8 cellular contexts compared by ENCODE assay signal in genomic region chr6:166775180-166775922, GRCh38.
DNase-seq lines count a peak whose midpoint lies in the region; ATAC-seq and TF ChIP-seq lines count a peak whose summit lies in the region.

No MANE protein-coding gene starts in this region.

- no peaks in the 10 kb centered on the region for H3K9me3 Mint-ChIP-seq in CD4-positive, alpha-beta T cell
- H3K9me3 Mint-ChIP-seq in WTC11 = no peaks in the 10 kb centered on the region

- no peaks in the 10 kb centered on the region for H3K27me3 ChIP-seq in CD4-positive, alpha-beta T cell (ENCODE audit: control insufficient read depth, insufficient read depth, low read length)

- peaks cover 4% of the 10 kb centered on the region for H3K27me3 Mint-ChIP-seq in CD4-positive, alpha-beta T cell
- peaks cover 3% of the 10 kb centered on the region; the same call in 1 of the 2 replicates for H3K27me3 Mint-ChIP-seq in WTC11 (ENCODE audit: low read depth)

- CTCF ChIA-PET in CD4-positive, alpha-beta T cell (lab: Charles Lee) = interaction anchor here (0.6 to 3.0 kb wide), 12 partner anchors 9 to 462 kb away, joined by 3 to 18 read pairs (median 3); no protein-coding TSS in a partner anchor
- CTCF ChIA-PET in WTC11 (lab: Charles Lee) = interaction anchor here (0.5 to 4.9 kb wide), 90 partner anchors 9 to 892 kb away, joined by 3 to 44 read pairs (median 4); partner anchors contain the start of genes CEP43 and RNASET2

- ATAC-seq in CD4-positive, alpha-beta T cell (ENCODE audit: poor library complexity) = peak; percentile 88
- ATAC-seq in GM21619 (IDR thresholded peaks at IDR 0.05; ENCODE audit: unreplicated experiment) (peak; percentile 57), WTC11 (peak; percentile 65), HG02938 (IDR thresholded peaks at IDR 0.05; ENCODE audit: unreplicated experiment) (no peak)

- peak; percentile 88 for TF ChIP-seq CTCF in CD4-positive, alpha-beta T cell (IDR thresholded peaks at IDR 0.05)
- peak; percentile 64; the same call in 1 of the 2 replicates for TF ChIP-seq CTCF in WTC11 (IDR thresholded peaks at IDR 0.05)

- no peaks in the 10 kb centered on the region for H3K9me3 ChIP-seq in CD4-positive, alpha-beta T cell (ENCODE audit: control insufficient read depth, low read length)

- intact Hi-C loops in CD4-positive, alpha-beta T cell (cut with DNase I, micrococcal nuclease) = loop anchor here (1.0 to 10.0 kb wide), 7 partner anchors 214 to 599 kb away; partner anchors contain the start of gene UNC93A (in 1 of the 2)

- no peak overlapping the region for H3K27ac ChIP-seq in CD4-positive, alpha-beta T cell (ENCODE audit: low read depth, low read length)
- no peak overlapping the region for H3K27ac ChIP-seq in caudate nucleus (ENCODE audit: low read depth, low read length)

- no peak overlapping the region for H3K4me3 Mint-ChIP-seq in CD4-positive, alpha-beta T cell
- no peak overlapping the region for H3K4me3 Mint-ChIP-seq in WTC11

- peaks cover 9% of the 10 kb centered on the region for H3K4me1 Mint-ChIP-seq in CD4-positive, alpha-beta T cell (ENCODE audit: low read depth)
- peaks cover 26% of the 10 kb centered on the region for H3K4me1 Mint-ChIP-seq in WTC11

- H3K36me3 Mint-ChIP-seq in CD4-positive, alpha-beta T cell (ENCODE audit: low read depth) = no peaks in the 10 kb centered on the region
- H3K36me3 Mint-ChIP-seq in WTC11 = no peaks in the 10 kb centered on the region

- DNase-seq in CD4-positive, alpha-beta T cell = peak; percentile 36 to 63 (median 51)
- peak; percentile 13 for DNase-seq in NCI-H2029 treated with DMSO at 0.1 percent for 48 hours (lab: John Stamatoyannopoulos, UW)
- DNase-seq in WTC11 (ENCODE audit: low spot score) = peak; percentile 54
- DNase-seq in caudate nucleus (lab: John Stamatoyannopoulos, UW) = peak in 35 of 61 donors; percentile 1 to 62 (median 20)
- DNase-seq in kidney glomerular epithelial cell (lab: John Stamatoyannopoulos, UW) = peak; percentile 34
- peak; percentile 44 to 61 for DNase-seq in stimulated activated CD4-positive, alpha-beta T cell treated with anti-CD3 and anti-CD28 coated beads, Interleukin-2, amount 100 ng/mL, for 48 hours

- H3K27ac Mint-ChIP-seq in CD4-positive, alpha-beta T cell = no peak overlapping the region
- peak overlapping the region; percentile 12; the same call in 1 of the 2 replicates for H3K27ac Mint-ChIP-seq in WTC11

- POLR2A ChIA-PET in CD4-positive, alpha-beta T cell (lab: Charles Lee) = interaction anchor here (1.4 to 1.7 kb wide), 2 partner anchors 18 to 214 kb away, joined by 5 to 7 read pairs; no protein-coding TSS in a partner anchor
- POLR2A ChIA-PET in WTC11 (lab: Charles Lee) = interaction anchor here (0.5 to 1.1 kb wide), 2 partner anchors 179 to 181 kb away, joined by 3 read pairs; partner anchors contain the start of gene RNASET2

TF ChIP-seq in WTC11, 78 proteins besides CTCF, POLR2A, EP300 and RAD21:
- TF ChIP-seq EMX1 (CRISPR knock-in tag; IDR thresholded peaks at IDR 0.05) (no peak), E2F4 (CRISPR knock-in tag; IDR thresholded peaks at IDR 0.05; ENCODE audit: borderline replicate concordance, low read depth) (no peak), ELF4 (CRISPR knock-in tag; IDR thresholded peaks at IDR 0.05; ENCODE audit: low read depth) (no peak), ZSCAN18 (CRISPR knock-in tag; IDR thresholded peaks at IDR 0.05) (no peak), NFYB (CRISPR knock-in tag; conservative IDR thresholded peaks at IDR 0.05; ENCODE audit: low read depth) (no peak), ETV6 (CRISPR knock-in tag; IDR thresholded peaks at IDR 0.05) (no peak)
